In the genomic region with DNA sequence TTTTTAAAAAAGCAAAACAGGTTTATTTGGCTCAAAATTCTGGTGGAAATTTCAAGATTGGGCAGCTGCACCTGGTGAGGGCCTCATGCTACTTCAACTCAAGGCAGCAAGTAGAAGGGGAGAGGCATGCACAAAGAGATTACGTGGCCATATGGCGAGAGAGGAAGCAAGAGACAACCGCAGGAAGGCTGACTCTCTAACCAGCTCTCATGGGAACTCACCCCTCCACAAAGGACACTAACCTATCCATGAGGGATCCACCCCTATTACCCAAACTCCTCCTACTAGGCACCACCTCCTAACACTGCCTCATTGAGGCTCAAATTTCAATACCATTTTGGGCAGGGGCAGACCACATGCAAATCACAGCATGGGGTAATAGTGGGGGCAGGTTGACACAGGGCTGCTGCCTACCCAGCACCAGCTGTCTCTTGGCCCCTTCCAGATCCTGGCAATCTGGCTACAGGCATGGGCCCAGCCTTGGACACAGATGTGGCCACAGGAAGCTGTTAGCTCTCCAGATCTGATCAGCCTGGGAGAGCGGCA, we compare ENCODE assay signal across 1 cellular context.
TF ChIP-seq lines count a peak whose summit lies in the region.

No MANE protein-coding gene starts in this region.

TF ChIP-seq in K562, 482 proteins besides CTCF, POLR2A, EP300 and RAD21 (continued from another document):
- TF ChIP-seq, protein P1, sequence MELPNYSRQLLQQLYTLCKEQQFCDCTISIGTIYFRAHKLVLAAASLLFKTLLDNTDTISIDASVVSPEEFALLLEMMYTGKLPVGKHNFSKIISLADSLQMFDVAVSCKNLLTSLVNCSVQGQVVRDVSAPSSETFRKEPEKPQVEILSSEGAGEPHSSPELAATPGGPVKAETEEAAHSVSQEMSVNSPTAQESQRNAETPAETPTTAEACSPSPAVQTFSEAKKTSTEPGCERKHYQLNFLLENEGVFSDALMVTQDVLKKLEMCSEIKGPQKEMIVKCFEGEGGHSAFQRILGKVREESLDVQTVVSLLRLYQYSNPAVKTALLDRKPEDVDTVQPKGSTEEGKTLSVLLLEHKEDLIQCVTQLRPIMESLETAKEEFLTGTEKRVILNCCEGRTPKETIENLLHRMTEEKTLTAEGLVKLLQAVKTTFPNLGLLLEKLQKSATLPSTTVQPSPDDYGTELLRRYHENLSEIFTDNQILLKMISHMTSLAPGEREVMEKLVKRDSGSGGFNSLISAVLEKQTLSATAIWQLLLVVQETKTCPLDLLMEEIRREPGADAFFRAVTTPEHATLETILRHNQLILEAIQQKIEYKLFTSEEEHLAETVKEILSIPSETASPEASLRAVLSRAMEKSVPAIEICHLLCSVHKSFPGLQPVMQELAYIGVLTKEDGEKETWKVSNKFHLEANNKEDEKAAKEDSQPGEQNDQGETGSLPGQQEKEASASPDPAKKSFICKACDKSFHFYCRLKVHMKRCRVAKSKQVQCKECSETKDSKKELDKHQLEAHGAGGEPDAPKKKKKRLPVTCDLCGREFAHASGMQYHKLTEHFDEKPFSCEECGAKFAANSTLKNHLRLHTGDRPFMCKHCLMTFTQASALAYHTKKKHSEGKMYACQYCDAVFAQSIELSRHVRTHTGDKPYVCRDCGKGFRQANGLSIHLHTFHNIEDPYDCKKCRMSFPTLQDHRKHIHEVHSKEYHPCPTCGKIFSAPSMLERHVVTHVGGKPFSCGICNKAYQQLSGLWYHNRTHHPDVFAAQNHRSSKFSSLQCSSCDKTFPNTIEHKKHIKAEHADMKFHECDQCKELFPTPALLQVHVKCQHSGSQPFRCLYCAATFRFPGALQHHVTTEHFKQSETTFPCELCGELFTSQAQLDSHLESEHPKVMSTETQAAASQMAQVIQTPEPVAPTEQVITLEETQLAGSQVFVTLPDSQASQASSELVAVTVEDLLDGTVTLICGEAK (IDR thresholded peaks at IDR 0.05) = no peak
- TF ChIP-seq, protein P1 (CRISPR knock-in tag; IDR thresholded peaks at IDR 0.05) = no peak
- TF ChIP-seq ZNF140 (CRISPR knock-in tag; IDR thresholded peaks at IDR 0.05) = no peak
- no peak for TF ChIP-seq ZEB2 (IDR thresholded peaks at IDR 0.05)
- peak; percentile 79 for TF ChIP-seq EP400 (IDR thresholded peaks at IDR 0.05)
- no peak for TF ChIP-seq U2AF2 (optimal IDR thresholded peaks at IDR 0.05; ENCODE audit: low read depth, low read length)
- 0 out of 4 replicates have a peak, but pooled peaks of 1 of the 2 experiments have one; percentile 8 for TF ChIP-seq RCOR1 (IDR thresholded peaks at IDR 0.05; ENCODE audit: borderline replicate concordance in 1 of 2, low read depth in 2 of 2, low read length in 2 of 2)
- TF ChIP-seq, protein P2, sequence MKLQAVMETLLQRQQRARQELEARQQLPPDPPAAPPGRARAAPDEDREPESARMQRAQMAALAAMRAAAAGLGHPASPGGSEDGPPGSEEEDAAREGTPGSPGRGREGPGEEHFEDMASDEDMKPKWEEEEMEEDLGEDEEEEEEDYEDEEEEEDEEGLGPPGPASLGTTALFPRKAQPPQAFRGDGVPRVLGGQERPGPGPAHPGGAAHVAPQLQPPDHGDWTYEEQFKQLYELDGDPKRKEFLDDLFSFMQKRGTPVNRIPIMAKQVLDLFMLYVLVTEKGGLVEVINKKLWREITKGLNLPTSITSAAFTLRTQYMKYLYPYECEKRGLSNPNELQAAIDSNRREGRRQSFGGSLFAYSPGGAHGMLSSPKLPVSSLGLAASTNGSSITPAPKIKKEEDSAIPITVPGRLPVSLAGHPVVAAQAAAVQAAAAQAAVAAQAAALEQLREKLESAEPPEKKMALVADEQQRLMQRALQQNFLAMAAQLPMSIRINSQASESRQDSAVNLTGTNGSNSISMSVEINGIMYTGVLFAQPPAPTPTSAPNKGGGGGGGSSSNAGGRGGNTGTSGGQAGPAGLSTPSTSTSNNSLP (IDR thresholded peaks at IDR 0.05; ENCODE audit: borderline replicate concordance, low read depth, low read length) = no peak
- no peak for TF ChIP-seq LARP7 (IDR thresholded peaks at IDR 0.05)
- peak; percentile 90 for TF ChIP-seq MGA (IDR thresholded peaks at IDR 0.05)
- TF ChIP-seq PRPF4 (IDR thresholded peaks at IDR 0.05; ENCODE audit: insufficient read depth, low read depth, low read length, poor library complexity, severe bottlenecking) = no peak
- TF ChIP-seq CEBPB (tag; IDR thresholded peaks at IDR 0.05) = peak; percentile 38; the same call in 1 of the 2 replicates
- no peak for TF ChIP-seq SMARCC2 (IDR thresholded peaks at IDR 0.05; ENCODE audit: low read depth)
- TF ChIP-seq, protein P3, sequence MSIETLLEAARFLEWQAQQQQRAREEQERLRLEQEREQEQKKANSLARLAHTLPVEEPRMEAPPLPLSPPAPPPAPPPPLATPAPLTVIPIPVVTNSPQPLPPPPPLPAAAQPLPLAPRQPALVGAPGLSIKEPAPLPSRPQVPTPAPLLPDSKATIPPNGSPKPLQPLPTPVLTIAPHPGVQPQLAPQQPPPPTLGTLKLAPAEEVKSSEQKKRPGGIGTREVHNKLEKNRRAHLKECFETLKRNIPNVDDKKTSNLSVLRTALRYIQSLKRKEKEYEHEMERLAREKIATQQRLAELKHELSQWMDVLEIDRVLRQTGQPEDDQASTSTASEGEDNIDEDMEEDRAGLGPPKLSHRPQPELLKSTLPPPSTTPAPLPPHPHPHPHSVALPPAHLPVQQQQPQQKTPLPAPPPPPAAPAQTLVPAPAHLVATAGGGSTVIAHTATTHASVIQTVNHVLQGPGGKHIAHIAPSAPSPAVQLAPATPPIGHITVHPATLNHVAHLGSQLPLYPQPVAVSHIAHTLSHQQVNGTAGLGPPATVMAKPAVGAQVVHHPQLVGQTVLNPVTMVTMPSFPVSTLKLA (conservative IDR thresholded peaks at IDR 0.05) = peak in 1 of 2 experiments; percentile 54; a peak in 2 of 4 replicates
- no peak for TF ChIP-seq SOX6 (IDR thresholded peaks at IDR 0.05)
- TF ChIP-seq MAX (CRISPR knock-in tag; IDR thresholded peaks at IDR 0.05) = peak; percentile 88
- no peak for TF ChIP-seq PKNOX1 (IDR thresholded peaks at IDR 0.05)
- TF ChIP-seq MYC (IDR thresholded peaks at IDR 0.05; ENCODE audit: low read depth, low read length) = peak; percentile 73; the same call in 1 of the 2 replicates
- TF ChIP-seq MYC (CRISPR knock-in tag; IDR thresholded peaks at IDR 0.05; ENCODE audit: borderline replicate concordance, low read depth) = no peak
TF ChIP-seq in K562: peak in this region for 47.
